Comparison of ENCODE assay signal across 12 cellular contexts in the genomic region with DNA sequence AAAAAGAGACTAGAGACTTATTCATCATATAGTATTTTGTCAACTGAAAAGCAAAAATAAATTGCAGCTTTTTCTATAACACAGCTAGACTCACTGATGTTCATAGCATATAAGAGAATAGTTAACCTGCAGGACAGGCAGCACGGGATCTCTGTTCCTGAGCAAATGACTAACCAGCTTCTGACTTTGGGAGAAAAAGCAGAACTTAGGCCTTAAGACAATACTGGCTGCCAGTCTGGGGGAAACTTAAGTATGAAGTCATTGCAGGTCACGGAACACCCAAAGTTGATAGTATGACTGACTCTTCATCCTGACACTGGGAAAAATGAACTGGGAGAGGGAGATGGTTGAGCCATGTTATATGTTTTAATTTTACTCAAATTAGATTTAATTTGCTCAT.
"Had no signal": no experiment of that assay in that cellular context is flagged by ENCODE, and none has a peak within 500 bp of the region (broad histone marks: within the 10 kb centered on the region; RNA-seq: fewer than 3 reads in every experiment).

No MANE protein-coding gene starts in this region.

- ATAC-seq: activated CD4-positive, CD25-positive, alpha-beta regulatory T cell treated with anti-CD3 and anti-CD28 coated beads, Interleukin-2, amount 50 U/mL, for 24 hours; left cardiac atrium; mucosa of descending colon; psoas muscle; stimulated activated naive B cell treated with anti-CD40 and anti-IgM and Interleukin-4, amounts not matched to agents 10 μg/mL and 1 μg/mL and 100 μg/mL, for 72 hours had no signal

- H3K9me3 Mint-ChIP-seq: nephron; stimulated activated naive B cell treated with anti-CD40 and anti-IgM and Interleukin-4, amounts not matched to agents 10 μg/mL and 1 μg/mL and 100 μg/mL, for 72 hours had no signal

- H3K4me3 Mint-ChIP-seq: activated CD4-positive, alpha-beta memory T cell treated with anti-CD3 and anti-CD28 coated beads for 36 hours; nephron; stimulated activated naive B cell treated with anti-CD40 and anti-IgM and Interleukin-4, amounts not matched to agents 10 μg/mL and 1 μg/mL and 100 μg/mL, for 72 hours had no signal

- DNase-seq: activated CD4-positive, alpha-beta memory T cell treated with anti-CD3 and anti-CD28 coated beads for 36 hours; activated T-cell treated with anti-CD3 and anti-CD28 coated beads, Interleukin-2, amount 50 U/mL, for 48 hours; foreskin fibroblast; left cardiac atrium; mammary epithelial cell; mucosa of descending colon; psoas muscle; right lobe of liver; stimulated activated naive B cell treated with anti-CD40 and anti-IgM and Interleukin-4, amounts not matched to agents 10 μg/mL and 1 μg/mL and 100 μg/mL, for 72 hours had no signal

- H3K27ac Mint-ChIP-seq: activated CD4-positive, alpha-beta memory T cell treated with anti-CD3 and anti-CD28 coated beads for 36 hours; nephron; stimulated activated naive B cell treated with anti-CD40 and anti-IgM and Interleukin-4, amounts not matched to agents 10 μg/mL and 1 μg/mL and 100 μg/mL, for 72 hours had no signal

- H3K27me3 Mint-ChIP-seq: activated CD4-positive, alpha-beta memory T cell treated with anti-CD3 and anti-CD28 coated beads for 36 hours; stimulated activated naive B cell treated with anti-CD40 and anti-IgM and Interleukin-4, amounts not matched to agents 10 μg/mL and 1 μg/mL and 100 μg/mL, for 72 hours had no signal

- H3K36me3 Mint-ChIP-seq: activated CD4-positive, alpha-beta memory T cell treated with anti-CD3 and anti-CD28 coated beads for 36 hours; stimulated activated naive B cell treated with anti-CD40 and anti-IgM and Interleukin-4, amounts not matched to agents 10 μg/mL and 1 μg/mL and 100 μg/mL, for 72 hours had no signal

- FAIRE-seq: bronchial epithelial cell had no signal

- H3K4me1 Mint-ChIP-seq: nephron; stimulated activated naive B cell treated with anti-CD40 and anti-IgM and Interleukin-4, amounts not matched to agents 10 μg/mL and 1 μg/mL and 100 μg/mL, for 72 hours had no signal
